In the genomic region with DNA sequence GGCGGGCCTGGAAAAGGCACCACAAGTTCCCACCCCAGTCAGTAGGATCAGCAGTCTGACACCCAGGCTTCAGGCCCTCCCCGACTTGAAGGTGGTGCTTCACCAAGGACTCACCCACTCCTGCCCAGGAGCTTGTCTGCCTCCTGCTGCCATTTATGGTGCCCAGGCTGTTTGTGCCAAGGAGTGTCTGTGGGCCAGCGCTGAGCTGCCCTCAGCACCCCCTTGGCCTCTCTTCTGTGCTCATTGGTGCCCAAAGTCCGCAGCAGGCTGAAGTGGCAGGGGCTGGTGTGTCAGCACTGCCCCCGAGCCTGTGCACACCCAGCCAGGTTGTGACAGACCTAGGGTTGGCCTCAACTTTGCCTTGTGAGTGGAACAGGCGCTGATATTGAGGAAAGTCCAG, we compare ENCODE assay signal across 1 cellular context.
TF ChIP-seq lines count a peak whose summit lies in the region.

No MANE protein-coding gene starts in this region.

TF ChIP-seq in H1, 55 proteins besides CTCF, POLR2A, EP300 and RAD21:
- TF ChIP-seq EZH2 (IDR thresholded peaks at IDR 0.05; ENCODE audit: low read depth, low read length, severe bottlenecking) (no peak), HDAC2 (IDR thresholded peaks at IDR 0.05; ENCODE audit: borderline replicate concordance in 1 of 2, low read depth in 2 of 2, low read length in 2 of 2) (no peak), POU5F1 (IDR thresholded peaks at IDR 0.05; ENCODE audit: low read depth, low read length) (no peak), RFX5 (IDR thresholded peaks at IDR 0.05; ENCODE audit: borderline replicate concordance, low read depth, low read length) (no peak), SIX5 (IDR thresholded peaks at IDR 0.05; ENCODE audit: low read depth, low read length) (no peak), SP1 (IDR thresholded peaks at IDR 0.05; ENCODE audit: low read depth, low read length) (no peak), RXRA (IDR thresholded peaks at IDR 0.05; ENCODE audit: insufficient read depth, low read depth, low read length) (no peak), ZNF274 (IDR thresholded peaks at IDR 0.05; ENCODE audit: borderline replicate concordance, extremely low read depth, low read length) (no peak), BCL11A (IDR thresholded peaks at IDR 0.05; ENCODE audit: low read depth in 2 of 2, low read length in 2 of 2) (no peak), HDAC6 (IDR thresholded peaks at IDR 0.05; ENCODE audit: low read depth, low read length) (no peak), GABPA (IDR thresholded peaks at IDR 0.05; ENCODE audit: borderline replicate concordance, insufficient read depth, low read length) (no peak)
TF ChIP-seq in H1: peak in this region for 0.
